1 cellular context compared by ENCODE assay signal in genomic region chr12:3913278-3913677, GRCh38.
TF ChIP-seq lines count a peak whose summit lies in the region.

No MANE protein-coding gene starts in this region.

TF ChIP-seq in H1, 55 proteins besides CTCF, POLR2A, EP300 and RAD21:
- TF ChIP-seq HDAC2 (IDR thresholded peaks at IDR 0.05; ENCODE audit: borderline replicate concordance in 1 of 2, low read depth in 2 of 2, low read length in 2 of 2) = no peak
- TF ChIP-seq CBX5 (IDR thresholded peaks at IDR 0.05; ENCODE audit: low read depth, low read length) = no peak
- no peak for TF ChIP-seq CHD1 (IDR thresholded peaks at IDR 0.05; ENCODE audit: low read depth, low read length)
- no peak for TF ChIP-seq CHD2 (IDR thresholded peaks at IDR 0.05; ENCODE audit: low read length)
- no peak for TF ChIP-seq RXRA (IDR thresholded peaks at IDR 0.05; ENCODE audit: insufficient read depth, low read depth, low read length)
- no peak for TF ChIP-seq SAP30 (IDR thresholded peaks at IDR 0.05; ENCODE audit: insufficient read depth, insufficient replicate concordance, low read length)
- TF ChIP-seq ZNF274 (IDR thresholded peaks at IDR 0.05; ENCODE audit: borderline replicate concordance, extremely low read depth, low read length) = no peak
- no peak for TF ChIP-seq BCL11A (IDR thresholded peaks at IDR 0.05; ENCODE audit: low read depth in 2 of 2, low read length in 2 of 2)
- TF ChIP-seq FOSL1 (IDR thresholded peaks at IDR 0.05; ENCODE audit: insufficient read depth, low read depth, low read length) = no peak
- no peak for TF ChIP-seq KDM1A (IDR thresholded peaks at IDR 0.05; ENCODE audit: borderline replicate concordance, low read length)
- no peak for TF ChIP-seq RBBP5 (IDR thresholded peaks at IDR 0.05; ENCODE audit: borderline replicate concordance, low read depth, low read length)
- no peak for TF ChIP-seq SP4 (IDR thresholded peaks at IDR 0.05; ENCODE audit: low read length)
- no peak for TF ChIP-seq RFX5 (IDR thresholded peaks at IDR 0.05; ENCODE audit: borderline replicate concordance, low read depth, low read length)
- TF ChIP-seq CREB1 (IDR thresholded peaks at IDR 0.05) = no peak
- no peak for TF ChIP-seq MAX (IDR thresholded peaks at IDR 0.05)
- TF ChIP-seq NRF1 (IDR thresholded peaks at IDR 0.05; ENCODE audit: low read depth, low read length) = no peak
- no peak for TF ChIP-seq TBP (IDR thresholded peaks at IDR 0.05; ENCODE audit: low read depth, low read length)
- no peak for TF ChIP-seq EZH2 (IDR thresholded peaks at IDR 0.05; ENCODE audit: low read depth, low read length, severe bottlenecking)
- no peak for TF ChIP-seq NANOG (IDR thresholded peaks at IDR 0.05; ENCODE audit: insufficient read depth, low read depth, low read length, poor library complexity, severe bottlenecking)
- no peak for TF ChIP-seq GTF2F1 (IDR thresholded peaks at IDR 0.05; ENCODE audit: borderline replicate concordance, low read depth, low read length)
